ENCODE assay signal across 14 cellular contexts in the genomic region with DNA sequence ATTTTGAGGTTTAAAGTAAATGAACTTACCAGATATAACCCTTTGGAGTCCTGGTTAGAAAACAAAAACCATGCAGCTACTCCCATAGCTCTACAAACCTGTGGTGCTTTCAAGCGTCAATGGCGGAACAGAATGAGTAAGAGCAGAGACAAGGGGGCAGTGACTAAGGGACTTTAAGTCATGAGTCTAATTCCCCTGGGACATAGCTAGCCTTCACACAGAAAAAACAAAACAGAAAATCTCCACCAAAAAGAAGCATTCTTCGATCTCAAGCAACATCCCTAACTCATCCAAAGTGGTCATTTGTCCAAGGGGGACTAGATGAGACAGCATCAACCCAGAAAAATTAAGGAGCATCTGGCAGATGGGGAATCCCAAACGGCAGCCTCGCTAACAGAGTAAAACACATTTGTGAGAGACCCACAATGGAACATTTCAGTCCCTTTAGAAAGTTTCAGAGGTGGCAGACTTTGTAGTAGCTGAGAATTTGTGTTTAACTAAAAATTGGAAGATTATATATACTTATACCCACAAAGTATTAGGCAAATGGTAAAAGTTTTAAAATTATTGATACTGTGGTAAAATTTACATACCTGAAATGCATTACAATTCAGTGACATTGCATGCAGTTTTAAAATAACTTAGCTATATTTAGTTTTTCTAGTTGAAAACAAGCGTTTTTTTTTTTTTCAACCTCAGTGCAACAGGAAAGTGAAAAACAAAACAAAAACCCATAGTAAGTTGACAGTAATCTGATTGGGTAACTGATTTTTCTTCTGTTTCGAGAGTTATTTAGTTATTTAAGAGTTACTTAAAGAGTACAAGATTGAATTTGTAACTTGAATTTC.
A peak's percentile ranks its signal among the peaks of the same experiment; 100 is the strongest.
DNase-seq lines count a peak whose midpoint lies in the region; ATAC-seq, FAIRE-seq and TF ChIP-seq lines count a peak whose summit lies in the region.
"Had no signal": no experiment of that assay in that cellular context is flagged by ENCODE, and none has a peak within 500 bp of the region (broad histone marks: within the 10 kb centered on the region; RNA-seq: fewer than 3 reads in every experiment).

No MANE protein-coding gene starts in this region.

- H3K27me3 ChIP-seq in pancreas (no peaks in the 10 kb centered on the region), psoas muscle (ENCODE audit: insufficient read depth in 3 of 3, low read length in 2 of 3) (no peaks in the 10 kb centered on the region)

- H3K4me1 ChIP-seq in pancreas (no peaks in the 10 kb centered on the region), psoas muscle (no peaks in the 10 kb centered on the region)
- H3K4me1 ChIP-seq: lower lobe of right lung had no signal

- H3K4me3 ChIP-seq in fibroblast of pulmonary artery (replicated peaks; ENCODE audit: low read depth, low read length) (no peak overlapping the region), pancreas (no peak overlapping the region), psoas muscle (no peak overlapping the region)
- H3K4me3 ChIP-seq: lower lobe of right lung, smooth muscle cell had no signal

- intact Hi-C loops in pancreas (cut with DNase I): no loop called here
- intact Hi-C loops in psoas muscle (cut with DNase I): no loop called here

- peak; percentile 7 for DNase-seq in fibroblast of pulmonary artery (ENCODE audit: low read depth)
- no peak for DNase-seq in pancreas
- DNase-seq in psoas muscle: no peak
- DNase-seq in activated gamma-delta T cell treated with Interleukin-2 at 50 U/mL for 16 hours: no peak
- DNase-seq in NCI-H2081 (lab: John Stamatoyannopoulos, UW): no peak
- DNase-seq: activated effector memory CD4-positive, alpha-beta T cell treated with Interleukin-2 at 50 U/mL for 16 hours; endodermal cell; Kasumi-1; lower lobe of right lung; SK-N-SH had no signal

- 77 to 84% methylated on average over 7 of the region's 7 CpGs for WGBS in pancreas, 2 donors
- whole genome bisulfite sequencing in psoas muscle, 3 donors: 81 to 86% (median 84%) methylated on average over 7 of the region's 7 CpGs

- H3K27ac ChIP-seq in pancreas (no peak overlapping the region), psoas muscle (no peak overlapping the region)
- H3K27ac ChIP-seq: lower lobe of right lung had no signal

- H3K36me3 ChIP-seq in pancreas (no peaks in the 10 kb centered on the region), psoas muscle (ENCODE audit: insufficient read depth in 1 of 2, low read depth in 1 of 2) (peaks cover 0 to 39% of the 10 kb centered on the region in 2 donors)
- H3K36me3 ChIP-seq: lower lobe of right lung had no signal

- no peak for TF ChIP-seq CTCF in fibroblast of pulmonary artery (IDR thresholded peaks at IDR 0.05; ENCODE audit: low read length, missing control alignments)
- TF ChIP-seq CTCF in pancreas (IDR thresholded peaks at IDR 0.05): no peak
- TF ChIP-seq CTCF in psoas muscle (IDR thresholded peaks at IDR 0.05): no peak

- H3K9me3 ChIP-seq in pancreas: no peaks in the 10 kb centered on the region
- H3K9me3 ChIP-seq in psoas muscle: no peaks in the 10 kb centered on the region
- H3K9me3 ChIP-seq: lower lobe of right lung, SK-N-SH had no signal

- ATAC-seq in GM18511 (IDR thresholded peaks at IDR 0.05; ENCODE audit: unreplicated experiment) (peak; percentile 95), GM21515 (IDR thresholded peaks at IDR 0.05; ENCODE audit: unreplicated experiment) (peak; percentile 89), HG03139 (IDR thresholded peaks at IDR 0.05; ENCODE audit: unreplicated experiment) (peak; percentile 87), pancreas (no peak), psoas muscle (no peak)
- ATAC-seq: lower lobe of right lung had no signal

- no peak for FAIRE-seq in pancreas (lab: Jason Lieb, UNC)

Comparison
In these comparisons a context has a peak if more than half of its experiments do, and no peak if none do; other contexts are left out.
1. ATAC-seq: peak in GM18511 (single experiment), GM21515 (single experiment) and HG03139 (single experiment); none in pancreas (0 of 4) and psoas muscle (0 of 4).